24 cellular contexts compared by ENCODE assay signal in genomic region chr2:146540271-146540932, GRCh38.
DNase-seq lines count a peak whose midpoint lies in the region; ATAC-seq and TF ChIP-seq lines count a peak whose summit lies in the region.
"Had no signal": no experiment of that assay in that cellular context is flagged by ENCODE, and none has a peak within 500 bp of the region (broad histone marks: within the 10 kb centered on the region; RNA-seq: fewer than 3 reads in every experiment).

No MANE protein-coding gene starts in this region.

- H3K4me2 ChIP-seq in mesenchymal stem cell (ENCODE audit: low read length, poor library complexity, severe bottlenecking) = no peak overlapping the region
- H3K4me2 ChIP-seq: BLaER1, KMS-11 had no signal

- H3K4me3 ChIP-seq in A673 (ENCODE audit: low read depth, low read length, poor library complexity, severe bottlenecking) (no peak overlapping the region), HUES64 (ENCODE audit: low read length) (peak overlapping the region; percentile 4), mesenchymal stem cell (ENCODE audit: insufficient read depth in 1 of 2, low read depth in 1 of 2, low read length in 2 of 2) (no peak overlapping the region)
- H3K4me3 ChIP-seq: BLaER1, dorsolateral prefrontal cortex, right atrium auricular region, transverse colon had no signal

- peak overlapping the region; percentile 91 for H3K9ac ChIP-seq in HUES64 (ENCODE audit: low read depth, low read length)
- H3K9ac ChIP-seq in mesenchymal stem cell (ENCODE audit: low read length) = no peak overlapping the region
- H3K9ac ChIP-seq: BLaER1, KMS-11 had no signal

- 0% methylated on average over 2 of the region's 3 CpGs for WGBS in HUES64
- WGBS in mesenchymal stem cell = 27% methylated on average over 2 of the region's 3 CpGs

- no peak overlapping the region for H3K27ac ChIP-seq in A673 (ENCODE audit: low read depth, low read length, poor library complexity, severe bottlenecking)
- peak overlapping the region; percentile 100 for H3K27ac ChIP-seq in HUES64 (ENCODE audit: low read depth, low read length)
- H3K27ac ChIP-seq in mesenchymal stem cell (ENCODE audit: low read length, poor library complexity, severe bottlenecking) = no peak overlapping the region
- H3K27ac ChIP-seq: BLaER1, KMS-11, right atrium auricular region, transverse colon had no signal

- peaks cover 5% of the 10 kb centered on the region for H3K27me3 Mint-ChIP-seq in endothelial cell (ENCODE audit: unreplicated experiment)
- no peaks in the 10 kb centered on the region for H3K27me3 Mint-ChIP-seq in activated CD8-positive, alpha-beta T cell treated with anti-CD3 and anti-CD28 coated beads, Interleukin-2, amount 10 ng/mL, durations not matched to agents 7 days and 5 days (ENCODE audit: low read depth)

- no peak overlapping the region for H4K8ac ChIP-seq in mesenchymal stem cell (ENCODE audit: low read length)

- intact Hi-C loops in A673 (cut with micrococcal nuclease; ENCODE audit: unreplicated experiment) = no loop called here

- H2AFZ ChIP-seq in mesenchymal stem cell (ENCODE audit: low read depth, low read length) = no peak overlapping the region

- H2BK120ac ChIP-seq in mesenchymal stem cell (ENCODE audit: low read depth, low read length) = no peak overlapping the region

- no peak overlapping the region for H3K4me3 Mint-ChIP-seq in endothelial cell (ENCODE audit: unreplicated experiment)
- H3K4me3 Mint-ChIP-seq in activated CD8-positive, alpha-beta T cell treated with anti-CD3 and anti-CD28 coated beads, Interleukin-2, amount 10 ng/mL, durations not matched to agents 7 days and 5 days = no peak overlapping the region
- H3K4me3 Mint-ChIP-seq: activated naive CD4-positive, alpha-beta T cell treated with anti-CD3 and anti-CD28 coated beads for 36 hours; activated T-cell treated with anti-CD3 and anti-CD28 coated beads, Interleukin-2, amount 50 U/mL, for 4 hours had no signal

- peaks cover 5% of the 10 kb centered on the region for H3K36me3 Mint-ChIP-seq in endothelial cell (ENCODE audit: low read depth, unreplicated experiment)
- no peaks in the 10 kb centered on the region for H3K36me3 Mint-ChIP-seq in activated CD8-positive, alpha-beta T cell treated with anti-CD3 and anti-CD28 coated beads, Interleukin-2, amount 10 ng/mL, durations not matched to agents 7 days and 5 days (ENCODE audit: low read depth)

- H3K79me1 ChIP-seq in mesenchymal stem cell (replicated peaks; ENCODE audit: low read length, poor library complexity, severe bottlenecking) = no peaks in the 10 kb centered on the region

- H3K36me3 ChIP-seq in A673 (ENCODE audit: insufficient read depth, low read length, poor library complexity, severe bottlenecking) (no peaks in the 10 kb centered on the region), HUES64 (ENCODE audit: insufficient read depth, low read length) (no peaks in the 10 kb centered on the region), mesenchymal stem cell (ENCODE audit: control insufficient read depth in 1 of 2, insufficient read depth in 2 of 2, low read depth in 1 of 2, low read length in 2 of 2) (no peaks in the 10 kb centered on the region)
- H3K36me3 ChIP-seq: BLaER1, right atrium auricular region, transverse colon had no signal

- H3K4me1 ChIP-seq in A673 (ENCODE audit: insufficient read depth, low read length, poor library complexity, severe bottlenecking) (no peaks in the 10 kb centered on the region), HUES64 (ENCODE audit: insufficient read depth, low read length) (peaks cover 42% of the 10 kb centered on the region), mesenchymal stem cell (ENCODE audit: control insufficient read depth, insufficient read depth, low read depth, low read length) (no peaks in the 10 kb centered on the region)
- H3K4me1 ChIP-seq: Caco-2, right atrium auricular region, transverse colon had no signal

- H3K18ac ChIP-seq in mesenchymal stem cell (ENCODE audit: low read depth in 1 of 2, low read length in 2 of 2) = peak overlapping the region in 1 of 2 experiments; percentile 56

- no peak overlapping the region for H4K91ac ChIP-seq in mesenchymal stem cell (ENCODE audit: low read length)

- no peak overlapping the region for H3K14ac ChIP-seq in mesenchymal stem cell (ENCODE audit: low read length in 2 of 2)

- H3K9me3 ChIP-seq in A673 (ENCODE audit: low read depth, low read length, poor library complexity, severe bottlenecking) (no peaks in the 10 kb centered on the region), HUES64 (ENCODE audit: insufficient read depth, low read depth, low read length) (peaks cover 9% of the 10 kb centered on the region; the same call in 1 of the 2 replicates), mesenchymal stem cell (ENCODE audit: control insufficient read depth, low read length) (peaks cover 3% of the 10 kb centered on the region)
- H3K9me3 ChIP-seq: BLaER1, Caco-2, right atrium auricular region, transverse colon had no signal

- no TSS peak for BruUV-seq in A673 (replicated peaks; lab: Mats Ljungman, UMichigan)

- no peak for TF ChIP-seq CTCF in A673 (conservative IDR thresholded peaks at IDR 0.05; ENCODE audit: low read depth, low read length)
- TF ChIP-seq CTCF in endothelial cell (IDR thresholded peaks at IDR 0.05; ENCODE audit: unreplicated experiment) = no peak

- no peak overlapping the region for H2BK15ac ChIP-seq in mesenchymal stem cell (ENCODE audit: low read depth, poor library complexity, severe bottlenecking)

- no peaks in the 10 kb centered on the region for H3K27me3 ChIP-seq in A673 (replicated peaks; ENCODE audit: insufficient read depth, low read depth, low read length, poor library complexity)
- no peaks in the 10 kb centered on the region for H3K27me3 ChIP-seq in HUES64 (ENCODE audit: insufficient read depth, low read length)
- H3K27me3 ChIP-seq in mesenchymal stem cell (ENCODE audit: control insufficient read depth in 1 of 2, insufficient read depth in 1 of 2, low read length in 2 of 2) = no peaks in the 10 kb centered on the region
- H3K27me3 ChIP-seq: BLaER1, dorsolateral prefrontal cortex, right atrium auricular region, transverse colon had no signal

- no peak for ATAC-seq in activated CD8-positive, alpha-beta T cell treated with anti-CD3 and anti-CD28 coated beads, Interleukin-2, amount 10 ng/mL, durations not matched to agents 7 days and 5 days
- ATAC-seq in HG03469 (IDR thresholded peaks at IDR 0.05; ENCODE audit: unreplicated experiment) = no peak
- ATAC-seq: activated CD4-positive, CD25-positive, alpha-beta regulatory T cell treated with anti-CD3 and anti-CD28 coated beads, Interleukin-2, amount 50 U/mL, for 24 hours; activated T-cell treated with anti-CD3 and anti-CD28 coated beads, Interleukin-2, amount 50 U/mL, for 4 hours had no signal

- H3K9me3 Mint-ChIP-seq in endothelial cell (ENCODE audit: unreplicated experiment) = no peaks in the 10 kb centered on the region
- no peaks in the 10 kb centered on the region for H3K9me3 Mint-ChIP-seq in activated CD8-positive, alpha-beta T cell treated with anti-CD3 and anti-CD28 coated beads, Interleukin-2, amount 10 ng/mL, durations not matched to agents 7 days and 5 days (ENCODE audit: insufficient read depth)

- H3K4me1 Mint-ChIP-seq in endothelial cell (ENCODE audit: unreplicated experiment) = peaks cover 21% of the 10 kb centered on the region
- no peaks in the 10 kb centered on the region for H3K4me1 Mint-ChIP-seq in activated CD8-positive, alpha-beta T cell treated with anti-CD3 and anti-CD28 coated beads, Interleukin-2, amount 10 ng/mL, durations not matched to agents 7 days and 5 days (ENCODE audit: low read depth)

- peak overlapping the region; percentile 89 for H3K27ac Mint-ChIP-seq in endothelial cell (ENCODE audit: unreplicated experiment)
- no peak overlapping the region for H3K27ac Mint-ChIP-seq in activated CD8-positive, alpha-beta T cell treated with anti-CD3 and anti-CD28 coated beads, Interleukin-2, amount 10 ng/mL, durations not matched to agents 7 days and 5 days
- H3K27ac Mint-ChIP-seq: activated naive CD4-positive, alpha-beta T cell treated with anti-CD3 and anti-CD28 coated beads for 36 hours had no signal

- POLR2A ChIA-PET in A673 (lab: Charles Lee; ENCODE audit: low non-redundant PET) = no interaction called here
- POLR2A ChIA-PET in activated CD8-positive, alpha-beta T cell treated with anti-CD3 and anti-CD28 coated beads, Interleukin-2, amount 10 ng/mL, durations not matched to agents 7 days and 5 days (lab: Charles Lee) = no interaction called here

- H2AK5ac ChIP-seq in mesenchymal stem cell (ENCODE audit: low read length, severe bottlenecking) = no peak overlapping the region

- H3K4ac ChIP-seq in mesenchymal stem cell (ENCODE audit: low read depth in 1 of 2, low read length in 2 of 2) = no peak overlapping the region

- H2BK12ac ChIP-seq in mesenchymal stem cell (ENCODE audit: low read length in 2 of 2) = no peak overlapping the region

- CTCF ChIA-PET in A673 (lab: Charles Lee) = interaction anchor here (0.7 kb wide), 1 partner anchor 31 kb away, joined by 3 read pairs; no protein-coding TSS in a partner anchor
- CTCF ChIA-PET in activated CD8-positive, alpha-beta T cell treated with anti-CD3 and anti-CD28 coated beads, Interleukin-2, amount 10 ng/mL, durations not matched to agents 7 days and 5 days (lab: Charles Lee) = no interaction called here

- H3K23ac ChIP-seq in mesenchymal stem cell (ENCODE audit: low read length in 2 of 2) = no peak overlapping the region

- no peak overlapping the region for H2BK5ac ChIP-seq in mesenchymal stem cell (ENCODE audit: low read depth, low read length, poor library complexity, severe bottlenecking)

- DNase-seq in A673 (ENCODE audit: low spot score) (peak; percentile 22), endothelial cell (ENCODE audit: low spot score) (no peak), mesenchymal stem cell (peak; percentile 9), NCI-H446 (lab: John Stamatoyannopoulos, UW) (no peak)
- DNase-seq in stimulated activated CD4-positive, alpha-beta T cell treated with anti-CD3 and anti-CD28 coated beads, Interleukin-2, amount 100 ng/mL, for 24 hours = no peak
- DNase-seq in activated CD8-positive, alpha-beta T cell treated with anti-CD3 and anti-CD28 coated beads, Interleukin-2, amount 10 ng/mL, durations not matched to agents 7 days and 5 days = no peak
- DNase-seq: activated naive CD4-positive, alpha-beta T cell treated with anti-CD3 and anti-CD28 coated beads for 36 hours; activated T-cell treated with anti-CD3 and anti-CD28 coated beads, Interleukin-2, amount 50 U/mL, for 4 hours; Caco-2; central memory CD4-positive, alpha-beta T cell; dorsolateral prefrontal cortex; erythroblast; foreskin fibroblast; kidney glomerular epithelial cell; NCI-H2171 treated with DMSO at 0.1 percent for 48 hours; NCI-H69; SW 1271; transverse colon had no signal

Comparison
In these comparisons a context has a peak if more than half of its experiments do, and no peak if none do; other contexts are left out.
1. DNase-seq: peak in A673 (single experiment) and mesenchymal stem cell (single experiment); none in endothelial cell (single experiment), stimulated activated CD4-positive, alpha-beta T cell treated with anti-CD3 and anti-CD28 coated beads, Interleukin-2, amount 100 ng/mL, for 24 hours (0 of 2), activated CD8-positive, alpha-beta T cell treated with anti-CD3 and anti-CD28 coated beads, Interleukin-2, amount 10 ng/mL, durations not matched to agents 7 days and 5 days (single experiment) and NCI-H446 (0 of 2).